21 cellular contexts compared by ENCODE assay signal in the genomic region with DNA sequence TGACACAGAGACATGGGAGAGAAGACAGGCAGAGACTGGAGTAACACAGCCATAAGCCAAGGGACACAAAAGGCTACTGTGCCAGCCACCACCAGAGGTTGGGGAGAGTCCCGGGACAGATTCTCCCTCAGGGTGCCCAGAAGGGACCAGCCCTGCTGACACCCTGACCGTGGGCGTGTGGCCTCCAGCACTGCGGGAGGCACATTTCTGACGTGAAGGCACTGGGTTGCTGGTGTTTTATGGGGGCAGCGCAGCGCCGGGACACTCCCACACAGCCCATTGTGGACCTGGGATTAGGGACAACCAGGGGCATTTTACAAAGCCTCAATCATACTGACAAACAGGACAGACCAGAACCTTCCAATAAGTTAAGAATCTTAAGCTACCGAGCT. TPM values are rescaled to one million over a fixed set of nuclear protein-coding genes. Genes with fewer than 3 reads are reported as not detected.
DNase-seq lines count a peak whose midpoint lies in the region; ATAC-seq and TF ChIP-seq lines count a peak whose summit lies in the region.
"Had no signal": no experiment of that assay in that cellular context is flagged by ENCODE, and none has a peak within 500 bp of the region (broad histone marks: within the 10 kb centered on the region; RNA-seq: fewer than 3 reads in every experiment).

No MANE protein-coding gene starts in this region.

- no peaks in the 10 kb centered on the region for H3K4me1 Mint-ChIP-seq in memory B cell

- peak overlapping the region; percentile 12 for H3K9ac ChIP-seq in NT2/D1 (ENCODE audit: insufficient read length, low read depth)
- H3K9ac ChIP-seq: GM23248 had no signal

- ATAC-seq in memory B cell (ENCODE audit: low read depth), result no peak
- ATAC-seq in upper lobe of right lung, result no peak
- ATAC-seq in HG02610 (IDR thresholded peaks at IDR 0.05; ENCODE audit: unreplicated experiment), result no peak
- ATAC-seq: GM12878 had no signal

- DNase-seq in NT2/D1 (ENCODE audit: low read depth, low spot score) (no peak), memory B cell (ENCODE audit: low spot score in 2 of 2) (no peak), pons (ENCODE audit: low spot score) (peak; percentile 15), upper lobe of right lung (peak; percentile 54), cerebellar cortex (ENCODE audit: low spot score) (no peak), glomerular visceral epithelial cell (ENCODE audit: extremely low spot score) (no peak)
- DNase-seq: ACHN; BE2C; C1 segment of cervical spinal cord; CD4-positive, CD25-positive, alpha-beta regulatory T cell; CD8-positive, alpha-beta memory T cell; COR-L47; DMS 273 treated with DMSO at 0.1 percent for 48 hours; DMS53; DND-41; EL; GM23248; IMR-90 had no signal

- peaks cover 58% of the 10 kb centered on the region for H3K36me3 ChIP-seq in NT2/D1 (ENCODE audit: insufficient read depth, insufficient read length, low read length)
- H3K36me3 ChIP-seq in upper lobe of right lung, result peaks cover 29% of the 10 kb centered on the region

- no peak overlapping the region for H3K27ac ChIP-seq in upper lobe of right lung
- H3K27ac ChIP-seq: GM23248 had no signal

- peaks cover 1% of the 10 kb centered on the region for H3K9me3 Mint-ChIP-seq in memory B cell
- H3K9me3 Mint-ChIP-seq: CD4-positive, CD25-positive, alpha-beta regulatory T cell; CD8-positive, alpha-beta memory T cell had no signal

- H3K4me1 ChIP-seq in NT2/D1 (ENCODE audit: insufficient read depth, insufficient read length) (peaks cover 8% of the 10 kb centered on the region), upper lobe of right lung (no peaks in the 10 kb centered on the region)
- H3K4me1 ChIP-seq: BE2C, HAP-1 had no signal

- H3K27ac Mint-ChIP-seq in memory B cell, result peak overlapping the region; percentile 53
- H3K27ac Mint-ChIP-seq: CD4-positive, CD25-positive, alpha-beta regulatory T cell; CD8-positive, alpha-beta memory T cell had no signal

- H3K27me3 Mint-ChIP-seq in memory B cell, result no peaks in the 10 kb centered on the region
- H3K27me3 Mint-ChIP-seq: CD4-positive, CD25-positive, alpha-beta regulatory T cell had no signal

- H3K27me3 ChIP-seq in NT2/D1 (ENCODE audit: insufficient read depth, insufficient read length) (no peaks in the 10 kb centered on the region), upper lobe of right lung (no peaks in the 10 kb centered on the region)
- H3K27me3 ChIP-seq: BE2C had no signal

- no peak overlapping the region for H3K4me3 ChIP-seq in NT2/D1 (ENCODE audit: insufficient read length, low read depth)
- H3K4me3 ChIP-seq in upper lobe of right lung, result no peak overlapping the region
- H3K4me3 ChIP-seq: GM12878, GM23248, HAP-1 had no signal

- H3K9me3 ChIP-seq in NT2/D1 (ENCODE audit: insufficient read depth, low read length) (no peaks in the 10 kb centered on the region), upper lobe of right lung (no peaks in the 10 kb centered on the region)
- H3K9me3 ChIP-seq: BE2C, HAP-1 had no signal

- H3K36me3 Mint-ChIP-seq in memory B cell, result peaks cover 33% of the 10 kb centered on the region

- H3K4me3 Mint-ChIP-seq in memory B cell, result no peak overlapping the region
- H3K4me3 Mint-ChIP-seq: CD4-positive, CD25-positive, alpha-beta regulatory T cell; CD8-positive, alpha-beta memory T cell had no signal

- intact Hi-C loops in upper lobe of right lung (cut with DNase I), result no loop called here

- TF ChIP-seq CTCF in upper lobe of right lung (IDR thresholded peaks at IDR 0.05), result no peak

RNA-seq across cellular contexts. Expression of a gene that starts 26.2 kb away (rescaled TPM):
- total RNA-seq in upper lobe of right lung, result 7.4 TPM

Comparison
In these comparisons a context has a peak if more than half of its experiments do, and no peak if none do; other contexts are left out.
1. DNase-seq: peak in pons (single experiment) and upper lobe of right lung (single experiment); none in NT2/D1 (single experiment), memory B cell (0 of 2), cerebellar cortex (single experiment) and glomerular visceral epithelial cell (single experiment).